ENCODE assay signal across 8 cellular contexts in the genomic region with DNA sequence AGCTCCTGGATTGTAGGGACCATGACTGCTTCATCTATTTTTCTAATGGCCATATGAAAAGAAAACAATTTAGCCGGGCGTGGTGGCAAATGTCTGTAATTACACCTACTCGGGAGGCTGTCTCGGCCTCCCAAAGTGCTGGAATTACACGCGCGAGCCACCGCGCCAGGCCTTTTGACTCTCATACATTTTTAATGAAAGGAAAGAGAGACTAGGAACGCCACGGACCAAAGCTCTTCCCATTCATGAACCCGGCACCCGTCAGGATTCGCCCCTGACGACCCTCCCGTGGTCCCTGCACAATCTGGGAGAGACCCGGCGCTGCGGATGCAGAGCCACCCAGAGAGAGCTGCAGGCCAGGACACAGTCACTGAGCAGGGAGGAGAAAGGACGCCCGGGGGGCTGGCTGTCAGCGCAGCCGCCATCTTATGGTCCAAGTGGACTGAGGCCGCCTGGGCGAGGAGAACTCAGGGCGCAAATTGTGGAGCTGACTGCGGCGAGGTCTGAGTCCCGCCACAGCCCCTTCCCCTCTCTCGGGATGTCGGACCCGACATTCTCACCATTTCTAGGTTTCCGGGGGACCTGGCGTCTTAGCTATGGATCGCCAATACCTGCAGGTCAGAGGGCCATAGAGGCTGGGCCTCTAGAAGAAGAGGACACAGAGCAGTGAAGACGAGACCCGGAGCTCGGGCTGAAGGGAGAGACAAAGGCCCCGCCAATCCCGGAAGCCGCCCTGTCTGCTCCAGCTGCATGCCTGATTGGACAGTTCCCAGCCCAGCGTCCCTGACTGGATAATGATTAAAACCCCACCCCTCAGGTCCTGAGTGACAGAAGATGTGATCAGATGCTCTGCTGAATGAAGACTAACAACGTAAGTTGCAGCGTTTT. TPM values are rescaled to one million over a fixed set of nuclear protein-coding genes. Genes with fewer than 3 reads are reported as not detected.
DNase-seq lines count a peak whose midpoint lies in the region; ATAC-seq, FAIRE-seq and TF ChIP-seq lines count a peak whose summit lies in the region.

A gene (minus strand): TSS at position 705 of the 888 bp plus-strand sequence. CDS start 142 bp downstream, at position 563.

- peaks cover 7% of the 10 kb centered on the region for H3K79me2 ChIP-seq in trophoblast cell (ENCODE audit: control insufficient read depth, insufficient read depth, low read length, poor library complexity)

- peak within 1 kb of the TSS; percentile 96 for H4K12ac ChIP-seq in trophoblast cell (ENCODE audit: low read depth, low read length)

- H3K9me3 ChIP-seq in HUES64 (ENCODE audit: insufficient read depth, low read depth, low read length): 0 out of 2 replicates have a peak, but pooled peaks cover 3% of the 10 kb centered on the region
- peaks cover 2% of the 10 kb centered on the region for H3K9me3 ChIP-seq in trophoblast cell (ENCODE audit: insufficient read depth, low read depth, low read length)
- peaks cover 0 to 5% (median 0%) of the 10 kb centered on the region in 4 donors for H3K9me3 ChIP-seq in tibial nerve

- peak within 1 kb of the TSS; percentile 61 for H3K14ac ChIP-seq in trophoblast cell (ENCODE audit: low read length)

- FAIRE-seq in D721Med (lab: Jason Lieb, UNC): peak; percentile 83

- H3K27ac Mint-ChIP-seq in activated naive CD4-positive, alpha-beta T cell treated with anti-CD3 and anti-CD28 coated beads, Interleukin-2, amount 50 U/mL, for 72 hours: peak within 1 kb of the TSS; percentile 96 to 97

- H2AFZ ChIP-seq in trophoblast cell (ENCODE audit: insufficient read depth, low read length, poor library complexity): peak within 1 kb of the TSS; percentile 79

- H3K4me1 ChIP-seq in HUES64 (ENCODE audit: insufficient read depth, low read length): peaks cover 6% of the 10 kb centered on the region; the same call in 1 of the 2 replicates
- H3K4me1 ChIP-seq in trophoblast cell (ENCODE audit: control insufficient read depth in 1 of 2, insufficient read depth in 2 of 2, low read length in 2 of 2): no peaks in the 10 kb centered on the region
- peaks cover 0 to 15% (median 0%) of the 10 kb centered on the region in 4 donors for H3K4me1 ChIP-seq in tibial nerve

- peak within 1 kb of the TSS; percentile 88 for H3K27ac ChIP-seq in HUES64 (ENCODE audit: low read depth, low read length)
- H3K27ac ChIP-seq in trophoblast cell (ENCODE audit: low read depth, low read length): peak within 1 kb of the TSS; percentile 68
- H3K27ac ChIP-seq in tibial nerve: peak within 1 kb of the TSS in 3 of 4 donors; percentile 61 to 74 (median 70)

- peaks cover 10% of the 10 kb centered on the region for H3K79me1 ChIP-seq in trophoblast cell (ENCODE audit: low read length)

- H3K36me3 Mint-ChIP-seq in activated naive CD4-positive, alpha-beta T cell treated with anti-CD3 and anti-CD28 coated beads, Interleukin-2, amount 50 U/mL, for 72 hours: peaks cover 26 to 47% of the 10 kb centered on the region in 2 donors

- H2BK5ac ChIP-seq in trophoblast cell (ENCODE audit: low read depth, low read length, poor library complexity): peak within 1 kb of the TSS; percentile 91

- TF ChIP-seq EP300 in tibial nerve (IDR thresholded peaks at IDR 0.05): peak in 1 of 2 donors; percentile 37

- peaks cover 7 to 10% of the 10 kb centered on the region in 2 donors for H3K9me3 Mint-ChIP-seq in activated naive CD4-positive, alpha-beta T cell treated with anti-CD3 and anti-CD28 coated beads, Interleukin-2, amount 50 U/mL, for 72 hours

- ATAC-seq in GM21360 (IDR thresholded peaks at IDR 0.05; ENCODE audit: unreplicated experiment) (peak; percentile 70), Right ventricle myocardium superior (ENCODE audit: poor library complexity) (peak; percentile 95)
- peak; percentile 90 to 91 for ATAC-seq in activated naive CD4-positive, alpha-beta T cell treated with anti-CD3 and anti-CD28 coated beads, Interleukin-2, amount 50 U/mL, for 72 hours

- no peak for TF ChIP-seq POLR2A in tibial nerve (IDR thresholded peaks at IDR 0.05)

- H2BK12ac ChIP-seq in trophoblast cell (ENCODE audit: low read length): no peak within 1 kb of the TSS

- H3K4me3 ChIP-seq in HUES64 (ENCODE audit: low read length) (peak within 1 kb of the TSS; percentile 82), trophoblast cell (ENCODE audit: low read depth, low read length) (peak within 1 kb of the TSS; percentile 76), tibial nerve (peak within 1 kb of the TSS; percentile 48 to 81 (median 60))

- WGBS in HUES64: 1% methylated on average over 44 of the region's 44 CpGs
- no CpG with 5 or more reads among the region's 44 CpGs for WGBS in trophoblast cell (ENCODE audit: extremely low coverage, insufficient coverage, insufficient read length)
- WGBS in tibial nerve, 2 donors: 2 to 6% methylated on average over 35 to 43 of the region's 44 CpGs

- H2AK5ac ChIP-seq in trophoblast cell (ENCODE audit: low read length): no peak within 1 kb of the TSS

- H4K91ac ChIP-seq in trophoblast cell (ENCODE audit: low read depth, low read length): peak within 1 kb of the TSS; percentile 79

- H3K4me2 ChIP-seq in trophoblast cell (ENCODE audit: low read length): peak within 1 kb of the TSS; percentile 77

- H3K27me3 ChIP-seq in HUES64 (ENCODE audit: insufficient read depth, low read length) (0 out of 2 replicates have a peak, but pooled peaks cover 2% of the 10 kb centered on the region), trophoblast cell (ENCODE audit: insufficient read depth, low read length) (no peaks in the 10 kb centered on the region), tibial nerve (peaks cover 0 to 6% of the 10 kb centered on the region in 2 donors)

- TF ChIP-seq CTCF in D721Med (IDR thresholded peaks at IDR 0.05; ENCODE audit: insufficient read depth, missing control alignments) (no peak), tibial nerve (IDR thresholded peaks at IDR 0.05) (no peak)

- H3K18ac ChIP-seq in trophoblast cell (ENCODE audit: low read length): peak within 1 kb of the TSS; percentile 56

- peak; percentile 63 for DNase-seq in D721Med (ENCODE audit: insufficient read length, low spot score)
- peak; percentile 94 to 96 for DNase-seq in SHP77 (lab: John Stamatoyannopoulos, UW)
- DNase-seq in activated naive CD4-positive, alpha-beta T cell treated with anti-CD3 and anti-CD28 coated beads, Interleukin-2, amount 50 U/mL, for 72 hours (ENCODE audit: low spot score in 2 of 2): peak; percentile 79 to 90
- DNase-seq in Right ventricle myocardium superior: peak; percentile 93
- peak; percentile 91 to 94 for DNase-seq in trophoblast cell
- peak; percentile 62 to 81 for DNase-seq in tibial nerve (ENCODE audit: low spot score in 2 of 2)

- H3K9ac ChIP-seq in HUES64 (ENCODE audit: low read depth, low read length) (peak within 1 kb of the TSS; percentile 85), trophoblast cell (ENCODE audit: low read length) (peak within 1 kb of the TSS; percentile 92)

- H3K36me3 ChIP-seq in HUES64 (ENCODE audit: insufficient read depth, low read length) (peaks cover 13% of the 10 kb centered on the region), trophoblast cell (ENCODE audit: control insufficient read depth in 1 of 2, insufficient read depth in 2 of 2, low read length in 2 of 2) (peaks cover 3 to 7% of the 10 kb centered on the region in 2 experiments), tibial nerve (peaks cover 0 to 7% (median 0%) of the 10 kb centered on the region in 3 donors)

- peak within 1 kb of the TSS; percentile 90 for H4K8ac ChIP-seq in trophoblast cell (ENCODE audit: low read depth, low read length)

- intact Hi-C loops in Right ventricle myocardium superior (cut with DNase I): loop anchor here (10.0 kb wide), 1 partner anchor 74 kb away; a partner anchor contains a TSS

- H3K23ac ChIP-seq in trophoblast cell (ENCODE audit: low read length): no peak within 1 kb of the TSS

- peak within 1 kb of the TSS; percentile 58 for H3K4ac ChIP-seq in trophoblast cell (ENCODE audit: low read depth, low read length)

- peak within 1 kb of the TSS; percentile 78 for H2BK120ac ChIP-seq in trophoblast cell (ENCODE audit: insufficient read depth, low read length, poor library complexity)

RNA-seq across cellular contexts. Expression of the gene that starts here (rescaled TPM):
- 5.0 TPM for polyA plus RNA-seq in HUES64 (2013, experiment 1 of 2)
- 6.7 TPM for polyA plus RNA-seq in HUES64 (2013, experiment 2 of 2)
- total RNA-seq in activated naive CD4-positive, alpha-beta T cell treated with anti-CD3 and anti-CD28 coated beads, Interleukin-2, amount 50 U/mL, for 72 hours: 1 to 10 TPM; 2.4 to 5.8 TPM
- 0.30 TPM for total RNA-seq in Right ventricle myocardium superior
- 2.0 and 2.5 TPM in 2 replicates for polyA plus RNA-seq in trophoblast cell (2013)
- 1 to 10 TPM in 1 of 4 donors, under 1 TPM in 3; 0.30 to 4.6 (median 0.51) TPM for total RNA-seq in tibial nerve

Comparison
In these comparisons a context has a peak if more than half of its experiments do, and no peak if none do; other contexts are left out.
1. Peak in every context shown above with its lines: DNase-seq, ATAC-seq, H3K4me3 ChIP-seq and H3K27ac ChIP-seq.
2. Peak in DNase-seq and ATAC-seq in Right ventricle myocardium superior; RNA of the gene not detected or under 1 TPM.